21 cellular contexts compared by ENCODE assay signal in the genomic region with DNA sequence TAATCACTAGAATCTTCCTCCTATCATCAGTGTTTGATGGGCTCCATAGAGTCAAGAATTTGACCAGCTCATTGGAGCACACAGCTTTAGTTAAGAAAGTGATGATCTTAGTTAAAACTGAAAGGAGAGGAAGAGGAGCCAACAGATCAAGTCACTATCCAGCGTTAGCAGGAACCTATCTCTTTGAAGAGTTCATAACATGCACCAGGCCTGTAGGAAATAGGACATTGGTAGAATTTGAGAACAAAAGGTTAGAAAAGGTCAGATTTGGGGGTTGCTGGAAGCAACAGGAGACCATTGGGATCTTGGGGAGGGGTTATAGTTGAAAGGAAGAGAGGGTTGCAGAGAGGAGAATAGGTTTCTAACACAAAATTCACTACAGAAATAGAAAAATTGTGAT. TPM values are rescaled to one million over a fixed set of nuclear protein-coding genes. Genes with fewer than 3 reads are reported as not detected.
DNase-seq lines count a peak whose midpoint lies in the region; ATAC-seq, FAIRE-seq and TF ChIP-seq lines count a peak whose summit lies in the region.
"Had no signal": no experiment of that assay in that cellular context is flagged by ENCODE, and none has a peak within 500 bp of the region (broad histone marks: within the 10 kb centered on the region; RNA-seq: fewer than 3 reads in every experiment).

No MANE protein-coding gene starts in this region.

- H3K79me2 ChIP-seq in HCT116 (ENCODE audit: insufficient read depth, low read length): no peaks in the 10 kb centered on the region
- H3K79me2 ChIP-seq in mesendoderm (ENCODE audit: control insufficient read depth, insufficient read depth, low read length): no peaks in the 10 kb centered on the region

- H3K4ac ChIP-seq in mesenchymal stem cell (ENCODE audit: low read depth in 1 of 2, low read length in 2 of 2) (no peak overlapping the region), mesendoderm (ENCODE audit: low read depth, low read length) (no peak overlapping the region)

- no peak for DNase-seq in A549 (ENCODE audit: low read depth in 1 of 2, low spot score in 1 of 2)
- DNase-seq in HCT116 (ENCODE audit: low read depth, low spot score): no peak
- DNase-seq in SW480 (ENCODE audit: low spot score): peak; percentile 19
- no peak for DNase-seq in mesenchymal stem cell
- DNase-seq in mesendoderm: no peak
- no peak for DNase-seq in epidermal melanocyte (ENCODE audit: insufficient read length, low spot score)
- no peak for DNase-seq in anterior cingulate cortex (lab: John Stamatoyannopoulos, UW)
- no peak for DNase-seq in ascending aorta (ENCODE audit: low spot score in 2 of 2)
- DNase-seq: CD4-positive, alpha-beta memory T cell; GF-D8; NCI-H1417; NCI-H187; NCI-H2107; NCI-H2227 treated with DMSO at 0.1 percent for 48 hours; NCI-H524; NCI-H82 had no signal

- TF ChIP-seq POLR2A in A549 (IDR thresholded peaks at IDR 0.05; ENCODE audit: low read length) (no peak), HCT116 (IDR thresholded peaks at IDR 0.05; ENCODE audit: borderline replicate concordance, extremely low read depth, insufficient read depth, insufficient read length) (no peak)

- H4K5ac ChIP-seq in mesendoderm (ENCODE audit: low read length): no peak overlapping the region

- H3K56ac ChIP-seq in mesendoderm (ENCODE audit: low read length): no peak overlapping the region

- H4K20me1 ChIP-seq in HCT116 (ENCODE audit: insufficient read depth): no peaks in the 10 kb centered on the region
- H4K20me1 ChIP-seq: BLaER1 had no signal

- RAD21 ChIA-PET in HCT116 (lab: Charles Lee; ENCODE audit: low non-redundant PET in 1 of 2, low total read pairs in 2 of 2, uncharacterized antibody in 2 of 2, unreplicated experiment in 2 of 2): no interaction called here

- WGBS in A549 (ENCODE audit: missing lambda C conversion rate): 29% methylated on average over 1 of the region's 1 CpG
- WGBS in mesenchymal stem cell: 58% methylated on average over 1 of the region's 1 CpG
- WGBS in mesendoderm (ENCODE audit: extremely low coverage, insufficient coverage, low lambda C conversion rate): no CpG with 5 or more reads among the region's 1 CpG

- no peak overlapping the region for H3K18ac ChIP-seq in mesenchymal stem cell (ENCODE audit: low read depth in 1 of 2, low read length in 2 of 2)
- H3K18ac ChIP-seq in mesendoderm (ENCODE audit: low read length): no peak overlapping the region

- intact Hi-C loops in HCT116 (cut with micrococcal nuclease): loop anchor here (5.0 kb wide), 1 partner anchor 128 kb away; no protein-coding TSS in a partner anchor
- intact Hi-C loops in ascending aorta (cut with DNase I): no loop called here

- no peaks in the 10 kb centered on the region for H3K9me3 ChIP-seq in A549
- H3K9me3 ChIP-seq in HCT116 (ENCODE audit: control insufficient read depth in 1 of 2, insufficient read depth in 1 of 2, low read depth in 1 of 2, low read length in 2 of 2): no peaks in the 10 kb centered on the region
- H3K9me3 ChIP-seq in mesenchymal stem cell (ENCODE audit: control insufficient read depth, low read length): no peaks in the 10 kb centered on the region
- H3K9me3 ChIP-seq in ascending aorta: no peaks in the 10 kb centered on the region
- H3K9me3 ChIP-seq: BLaER1 had no signal

- no peak for FAIRE-seq in A549 (lab: Jason Lieb, UNC)
- FAIRE-seq: A204.1 had no signal

- TF ChIP-seq CTCF in A549 (IDR thresholded peaks at IDR 0.05): no peak
- no peak for TF ChIP-seq CTCF in HCT116 (IDR thresholded peaks at IDR 0.05 in 2 of 3, conservative IDR thresholded peaks at IDR 0.05 in 1 of 3; ENCODE audit: borderline replicate concordance in 1 of 3, insufficient read depth in 1 of 3, low read depth in 2 of 3, low read length in 2 of 3)
- TF ChIP-seq CTCF in ascending aorta (IDR thresholded peaks at IDR 0.05): no peak

- peaks cover 6% of the 10 kb centered on the region; the same call in 1 of the 2 replicates for H3K27me3 ChIP-seq in HCT116 (ENCODE audit: insufficient read depth, low read length)
- peaks cover 0 to 45% of the 10 kb centered on the region in 2 experiments for H3K27me3 ChIP-seq in mesenchymal stem cell (ENCODE audit: control insufficient read depth in 1 of 2, insufficient read depth in 1 of 2, low read length in 2 of 2)
- no peaks in the 10 kb centered on the region for H3K27me3 ChIP-seq in mesendoderm (ENCODE audit: insufficient read depth, low read length, poor library complexity)
- no peaks in the 10 kb centered on the region for H3K27me3 ChIP-seq in ascending aorta
- H3K27me3 ChIP-seq: BLaER1 had no signal

- no peak overlapping the region for H2BK15ac ChIP-seq in mesenchymal stem cell (ENCODE audit: low read depth, poor library complexity, severe bottlenecking)
- H2BK15ac ChIP-seq in mesendoderm (replicated peaks; ENCODE audit: low read depth): no peak overlapping the region

- H4K91ac ChIP-seq in mesenchymal stem cell (ENCODE audit: low read length): no peak overlapping the region

- no peak overlapping the region for H2AK5ac ChIP-seq in mesenchymal stem cell (ENCODE audit: low read length, severe bottlenecking)
- H2AK5ac ChIP-seq in mesendoderm (ENCODE audit: low read length): no peak overlapping the region

- TF ChIP-seq RAD21 in A549 (conservative IDR thresholded peaks at IDR 0.05 in 1 of 2, IDR thresholded peaks at IDR 0.05 in 1 of 2) (no peak), HCT116 (IDR thresholded peaks at IDR 0.05; ENCODE audit: low read depth) (no peak)

- POLR2A ChIA-PET in A549 (lab: Yijun Ruan, JAX): no interaction called here
- POLR2A ChIA-PET in HCT116 (lab: Charles Lee): no interaction called here

- BruUV-seq in HCT116 (replicated peaks; lab: Mats Ljungman, UMichigan): no TSS peak

- H2BK12ac ChIP-seq in mesenchymal stem cell (ENCODE audit: low read length in 2 of 2): no peak overlapping the region

- CTCF ChIA-PET in A549 (lab: Yijun Ruan, JAX) (interaction anchor here (0.6 to 1.7 kb wide), 3 partner anchors 14 to 460 kb away, joined by 3 to 4 read pairs (median 4); no protein-coding TSS in a partner anchor), HCT116 (lab: Charles Lee) (no interaction called here)

- H2BK120ac ChIP-seq in mesenchymal stem cell (ENCODE audit: low read depth, low read length): no peak overlapping the region
- H2BK120ac ChIP-seq in mesendoderm (ENCODE audit: low read depth, low read length): no peak overlapping the region

- ATAC-seq in A549: no peak
- ATAC-seq in HCT116: no peak

- H2BK5ac ChIP-seq in mesenchymal stem cell (ENCODE audit: low read depth, low read length, poor library complexity, severe bottlenecking): no peak overlapping the region
- no peak overlapping the region for H2BK5ac ChIP-seq in mesendoderm (ENCODE audit: low read length)

- TF ChIP-seq EP300 in A549 (IDR thresholded peaks at IDR 0.05): no peak

- H3K4me3 ChIP-seq in A549: no peak overlapping the region
- H3K4me3 ChIP-seq in HCT116 (replicated peaks in 1 of 2; ENCODE audit: low read depth in 1 of 2, low read length in 2 of 2): no peak overlapping the region
- no peak overlapping the region for H3K4me3 ChIP-seq in mesenchymal stem cell (ENCODE audit: insufficient read depth in 1 of 2, low read depth in 1 of 2, low read length in 2 of 2)
- H3K4me3 ChIP-seq in mesendoderm (ENCODE audit: low read length): no peak overlapping the region
- H3K4me3 ChIP-seq in ascending aorta: no peak overlapping the region
- H3K4me3 ChIP-seq: BLaER1 had no signal

- H2AFZ ChIP-seq in HCT116 (ENCODE audit: low read depth, low read length, poor library complexity, severe bottlenecking) (no peak overlapping the region), mesenchymal stem cell (ENCODE audit: low read depth, low read length) (no peak overlapping the region)

- no peak overlapping the region for H3K14ac ChIP-seq in mesenchymal stem cell (ENCODE audit: low read length in 2 of 2)

- H3K23ac ChIP-seq in mesenchymal stem cell (ENCODE audit: low read length in 2 of 2) (no peak overlapping the region), mesendoderm (ENCODE audit: low read length) (no peak overlapping the region)

- H3K9me2 ChIP-seq in HCT116 (ENCODE audit: insufficient read depth): no peaks in the 10 kb centered on the region

- no peaks in the 10 kb centered on the region for H3K36me3 ChIP-seq in HCT116 (ENCODE audit: control insufficient read depth in 1 of 2, insufficient read depth in 2 of 2, low read length in 2 of 2)
- H3K36me3 ChIP-seq in mesenchymal stem cell (ENCODE audit: control insufficient read depth in 1 of 2, insufficient read depth in 2 of 2, low read depth in 1 of 2, low read length in 2 of 2): no peaks in the 10 kb centered on the region
- H3K36me3 ChIP-seq in mesendoderm (ENCODE audit: control insufficient read depth, insufficient read depth, low read length): no peaks in the 10 kb centered on the region
- no peaks in the 10 kb centered on the region for H3K36me3 ChIP-seq in ascending aorta
- H3K36me3 ChIP-seq: BLaER1 had no signal

- H4K8ac ChIP-seq in mesenchymal stem cell (ENCODE audit: low read length) (no peak overlapping the region), mesendoderm (ENCODE audit: low read depth, low read length) (no peak overlapping the region)

- peak overlapping the region; percentile 71 for H3K4me2 ChIP-seq in A549
- H3K4me2 ChIP-seq in HCT116 (ENCODE audit: low read length): peak overlapping the region; percentile 47
- no peak overlapping the region for H3K4me2 ChIP-seq in mesenchymal stem cell (ENCODE audit: low read length, poor library complexity, severe bottlenecking)
- H3K4me2 ChIP-seq in mesendoderm (ENCODE audit: low read length): no peak overlapping the region
- H3K4me2 ChIP-seq: BLaER1, KMS-11 had no signal

- H3K27ac ChIP-seq in A549: peak overlapping the region; percentile 89 to 96
- H3K27ac ChIP-seq in HCT116 (ENCODE audit: low read depth, low read length): no peak overlapping the region
- peak overlapping the region; percentile 56 for H3K27ac ChIP-seq in mesenchymal stem cell (ENCODE audit: low read length, poor library complexity, severe bottlenecking)
- no peak overlapping the region for H3K27ac ChIP-seq in mesendoderm (ENCODE audit: low read depth, low read length)
- H3K27ac ChIP-seq in ascending aorta: peak overlapping the region in 1 of 2 donors; percentile 45
- H3K27ac ChIP-seq: BLaER1, KMS-11 had no signal

- H3K9ac ChIP-seq in HCT116 (ENCODE audit: low read length) (no peak overlapping the region), mesenchymal stem cell (ENCODE audit: low read length) (no peak overlapping the region), mesendoderm (ENCODE audit: low read length) (no peak overlapping the region)
- H3K9ac ChIP-seq: BLaER1, KMS-11 had no signal

- no peaks in the 10 kb centered on the region for H3K79me1 ChIP-seq in mesenchymal stem cell (replicated peaks; ENCODE audit: low read length, poor library complexity, severe bottlenecking)
- no peaks in the 10 kb centered on the region for H3K79me1 ChIP-seq in mesendoderm (ENCODE audit: low read length)

- H3K4me1 ChIP-seq in A549: peaks cover 95% of the 10 kb centered on the region
- H3K4me1 ChIP-seq in HCT116 (ENCODE audit: control insufficient read depth in 1 of 2, insufficient read depth in 2 of 2, low read length in 2 of 2): peaks cover 42 to 69% of the 10 kb centered on the region in 2 experiments
- peaks cover 18% of the 10 kb centered on the region for H3K4me1 ChIP-seq in mesenchymal stem cell (ENCODE audit: control insufficient read depth, insufficient read depth, low read depth, low read length)
- peaks cover 8% of the 10 kb centered on the region for H3K4me1 ChIP-seq in mesendoderm (ENCODE audit: control insufficient read depth, low read depth, low read length)
- H3K4me1 ChIP-seq in ascending aorta: peaks cover 0 to 22% of the 10 kb centered on the region in 2 donors
- H3K4me1 ChIP-seq: BLaER1 had no signal

RNA-seq across cellular contexts. Expression of a gene that starts 11.4 kb away (rescaled TPM):
- polyA plus RNA-seq in A549 (2011; rRNA removed): 4.4 and 5.1 TPM in 2 replicates
- 6.5 and 10.7 TPM in 2 replicates for polyA plus RNA-seq in A549 (2012; cell fraction: cytosol; rRNA removed)
- 8.3 and 12.5 TPM in 2 replicates for polyA plus RNA-seq in A549 (2012; cell fraction: nucleus; rRNA removed)
- 6.5 to 10.0 TPM (median 8.5 TPM) in 3 replicates for polyA plus RNA-seq in A549 (2017; fragmentation: RNase III; extraction: RNeasy Plus Mini Kit Qiagen cat#74134 plus additional on column Dnase treatment)
- polyA minus RNA-seq in A549 (2011; rRNA and poly(A)+ RNA removed): 6.8 and 10.2 TPM in 2 replicates
- not detected for total RNA-seq in HCT116 (2021; ENCODE audit: unreplicated experiment)
- polyA plus RNA-seq in HCT116 (2012): 0.04 and 0.16 TPM in 2 replicates
- 0.80 TPM for polyA plus RNA-seq in mesenchymal stem cell (2013, experiment 1 of 2)
- polyA plus RNA-seq in mesenchymal stem cell (2013, experiment 2 of 2): 0.70 TPM
- polyA plus RNA-seq in mesendoderm (2013, experiment 1 of 2): 0.08 TPM
- 0.10 TPM for polyA plus RNA-seq in mesendoderm (2013, experiment 2 of 2)
- total RNA-seq in ascending aorta: 20.6 TPM
- total RNA-seq: CD4-positive, alpha-beta memory T cell; H4; SK-MEL-5 had no signal
- polyA plus RNA-seq: CD4-positive, alpha-beta memory T cell had no signal

Comparison
In these comparisons a context has a peak if more than half of its experiments do, and no peak if none do; other contexts are left out.
1. H3K27ac ChIP-seq: peak in A549 (2 of 2) and mesenchymal stem cell (single experiment); none in HCT116 (single experiment) and mesendoderm (single experiment).
2. H3K4me2 ChIP-seq: peak in A549 (single experiment) and HCT116 (single experiment); none in mesenchymal stem cell (single experiment) and mesendoderm (single experiment).
3. RNA of a gene that starts 11.4 kb away (total RNA-seq): 20.6 TPM in ascending aorta (single experiment); not detected in HCT116 (single experiment); every median in the first group is over 10 times any median in the second.